ENCODE assay signal across 3 cellular contexts in the genomic region with DNA sequence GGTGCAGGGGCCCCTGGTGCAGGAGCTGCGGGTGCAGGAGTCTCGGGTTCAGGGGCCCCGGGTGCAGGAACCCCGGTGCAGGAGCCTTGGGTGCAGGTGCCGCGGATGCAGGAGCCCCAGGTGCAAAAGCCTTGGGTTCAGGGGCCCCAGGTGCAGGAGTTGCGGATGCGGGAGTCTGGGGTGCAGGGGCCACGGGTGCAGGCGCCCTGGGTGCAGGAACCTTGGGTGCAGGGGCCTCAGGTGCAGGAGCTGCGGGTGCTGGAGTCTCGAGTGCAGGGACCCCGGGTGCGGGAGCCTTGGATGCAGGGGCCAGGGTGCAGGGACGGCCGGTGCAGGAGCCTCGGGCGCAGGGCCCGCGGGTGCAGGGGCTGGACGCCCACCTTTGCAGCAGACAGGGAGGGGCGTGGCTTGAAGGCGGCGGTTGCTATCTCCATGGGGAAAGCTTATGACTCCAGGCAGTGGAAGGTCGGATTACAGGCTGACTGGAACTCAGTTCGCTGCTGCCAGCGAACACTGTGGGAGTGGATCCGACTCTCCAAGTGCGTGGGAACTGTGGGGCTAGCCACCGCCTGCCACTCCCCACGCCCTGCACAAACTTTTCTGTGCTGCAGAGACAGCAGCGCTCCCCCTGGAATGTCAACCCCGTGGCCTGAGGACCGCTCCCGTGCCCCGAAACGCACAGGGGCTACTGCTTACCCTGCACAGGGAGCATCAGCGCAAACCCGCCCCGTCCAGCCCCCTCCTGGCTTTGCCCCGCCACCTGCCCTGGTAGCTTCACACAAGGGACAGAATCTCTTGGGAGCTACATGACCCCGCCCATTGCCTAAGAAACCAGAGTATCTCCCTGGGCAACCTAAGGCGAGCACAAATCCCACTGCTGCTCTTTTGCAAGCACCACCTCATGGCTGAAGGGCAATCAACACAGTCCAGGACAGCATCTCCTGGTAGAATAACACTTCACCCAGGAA.
TF ChIP-seq lines count a peak whose summit lies in the region.

No MANE protein-coding gene starts in this region.

TF ChIP-seq in SK-N-SH, 30 proteins besides CTCF, POLR2A, EP300 and RAD21 (continued from another document):
- no peak for TF ChIP-seq YY1 (IDR thresholded peaks at IDR 0.05; ENCODE audit: low read depth)
- TF ChIP-seq RFX5 (IDR thresholded peaks at IDR 0.05; ENCODE audit: low read length) = no peak
- TF ChIP-seq FOSL2 (IDR thresholded peaks at IDR 0.05; ENCODE audit: borderline replicate concordance, low read depth) = no peak
- TF ChIP-seq, protein P1, sequence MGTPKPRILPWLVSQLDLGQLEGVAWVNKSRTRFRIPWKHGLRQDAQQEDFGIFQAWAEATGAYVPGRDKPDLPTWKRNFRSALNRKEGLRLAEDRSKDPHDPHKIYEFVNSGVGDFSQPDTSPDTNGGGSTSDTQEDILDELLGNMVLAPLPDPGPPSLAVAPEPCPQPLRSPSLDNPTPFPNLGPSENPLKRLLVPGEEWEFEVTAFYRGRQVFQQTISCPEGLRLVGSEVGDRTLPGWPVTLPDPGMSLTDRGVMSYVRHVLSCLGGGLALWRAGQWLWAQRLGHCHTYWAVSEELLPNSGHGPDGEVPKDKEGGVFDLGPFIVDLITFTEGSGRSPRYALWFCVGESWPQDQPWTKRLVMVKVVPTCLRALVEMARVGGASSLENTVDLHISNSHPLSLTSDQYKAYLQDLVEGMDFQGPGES (IDR thresholded peaks at IDR 0.05; ENCODE audit: low read depth, low read length) = no peak
- TF ChIP-seq, protein P2, sequence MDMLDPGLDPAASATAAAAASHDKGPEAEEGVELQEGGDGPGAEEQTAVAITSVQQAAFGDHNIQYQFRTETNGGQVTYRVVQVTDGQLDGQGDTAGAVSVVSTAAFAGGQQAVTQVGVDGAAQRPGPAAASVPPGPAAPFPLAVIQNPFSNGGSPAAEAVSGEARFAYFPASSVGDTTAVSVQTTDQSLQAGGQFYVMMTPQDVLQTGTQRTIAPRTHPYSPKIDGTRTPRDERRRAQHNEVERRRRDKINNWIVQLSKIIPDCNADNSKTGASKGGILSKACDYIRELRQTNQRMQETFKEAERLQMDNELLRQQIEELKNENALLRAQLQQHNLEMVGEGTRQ (IDR thresholded peaks at IDR 0.05; ENCODE audit: borderline replicate concordance, low read depth, low read length) = no peak
- no peak for TF ChIP-seq SMC3 (IDR thresholded peaks at IDR 0.05; ENCODE audit: low read depth, low read length)
- no peak for TF ChIP-seq RXRA (IDR thresholded peaks at IDR 0.05; ENCODE audit: borderline replicate concordance, low read depth)
- no peak for TF ChIP-seq CHD2 (IDR thresholded peaks at IDR 0.05; ENCODE audit: low read length, partially characterized antibody)
- no peak for TF ChIP-seq JUND (IDR thresholded peaks at IDR 0.05)

TF ChIP-seq in SK-N-SH treated with all-trans-retinoic acid at 6 μM for 48 hours, 23 proteins besides CTCF, POLR2A, EP300 and RAD21 (continued from another document):
- TF ChIP-seq, protein P3, sequence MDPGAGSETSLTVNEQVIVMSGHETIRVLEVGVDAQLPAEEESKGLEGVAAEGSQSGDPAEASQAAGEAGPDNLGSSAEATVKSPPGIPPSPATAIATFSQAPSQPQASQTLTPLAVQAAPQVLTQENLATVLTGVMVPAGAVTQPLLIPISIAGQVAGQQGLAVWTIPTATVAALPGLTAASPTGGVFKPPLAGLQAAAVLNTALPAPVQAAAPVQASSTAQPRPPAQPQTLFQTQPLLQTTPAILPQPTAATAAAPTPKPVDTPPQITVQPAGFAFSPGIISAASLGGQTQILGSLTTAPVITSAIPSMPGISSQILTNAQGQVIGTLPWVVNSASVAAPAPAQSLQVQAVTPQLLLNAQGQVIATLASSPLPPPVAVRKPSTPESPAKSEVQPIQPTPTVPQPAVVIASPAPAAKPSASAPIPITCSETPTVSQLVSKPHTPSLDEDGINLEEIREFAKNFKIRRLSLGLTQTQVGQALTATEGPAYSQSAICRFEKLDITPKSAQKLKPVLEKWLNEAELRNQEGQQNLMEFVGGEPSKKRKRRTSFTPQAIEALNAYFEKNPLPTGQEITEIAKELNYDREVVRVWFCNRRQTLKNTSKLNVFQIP (CRISPR knock-in tag; IDR thresholded peaks at IDR 0.05; ENCODE audit: borderline replicate concordance, low read depth) = no peak
- no peak for TF ChIP-seq CSDC2 (CRISPR knock-in tag; IDR thresholded peaks at IDR 0.05)
- no peak for TF ChIP-seq ESRRG (CRISPR knock-in tag; IDR thresholded peaks at IDR 0.05)

TF ChIP-seq in WTC11, 78 proteins besides CTCF, POLR2A, EP300 and RAD21 (continued from another document):
- TF ChIP-seq, protein P4, sequence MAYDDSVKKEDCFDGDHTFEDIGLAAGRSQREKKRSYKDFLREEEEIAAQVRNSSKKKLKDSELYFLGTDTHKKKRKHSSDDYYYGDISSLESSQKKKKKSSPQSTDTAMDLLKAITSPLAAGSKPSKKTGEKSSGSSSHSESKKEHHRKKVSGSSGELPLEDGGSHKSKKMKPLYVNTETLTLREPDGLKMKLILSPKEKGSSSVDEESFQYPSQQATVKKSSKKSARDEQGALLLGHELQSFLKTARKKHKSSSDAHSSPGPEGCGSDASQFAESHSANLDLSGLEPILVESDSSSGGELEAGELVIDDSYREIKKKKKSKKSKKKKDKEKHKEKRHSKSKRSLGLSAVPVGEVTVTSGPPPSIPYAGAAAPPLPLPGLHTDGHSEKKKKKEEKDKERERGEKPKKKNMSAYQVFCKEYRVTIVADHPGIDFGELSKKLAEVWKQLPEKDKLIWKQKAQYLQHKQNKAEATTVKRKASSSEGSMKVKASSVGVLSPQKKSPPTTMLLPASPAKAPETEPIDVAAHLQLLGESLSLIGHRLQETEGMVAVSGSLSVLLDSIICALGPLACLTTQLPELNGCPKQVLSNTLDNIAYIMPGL (CRISPR knock-in tag; IDR thresholded peaks at IDR 0.05) = 0 out of 2 replicates have a peak, but pooled peaks have one; percentile 43
